ENCODE assay signal across 7 cellular contexts in genomic region chr7:30782690-30783089, GRCh38.
"Had no signal": no experiment of that assay in that cellular context is flagged by ENCODE, and none has a peak within 500 bp of the region (broad histone marks: within the 10 kb centered on the region; RNA-seq: fewer than 3 reads in every experiment).

No MANE protein-coding gene starts in this region.

- FAIRE-seq: G401.6, GM12878, GM12892, GM18507, GM19239 had no signal

- DNase-seq: GDM1, GF-D8 had no signal

- ATAC-seq: GM12878 had no signal

- H3K4me3 ChIP-seq: GM12878 had no signal
